Comparison of ENCODE assay signal across 30 cellular contexts in the genomic region with DNA sequence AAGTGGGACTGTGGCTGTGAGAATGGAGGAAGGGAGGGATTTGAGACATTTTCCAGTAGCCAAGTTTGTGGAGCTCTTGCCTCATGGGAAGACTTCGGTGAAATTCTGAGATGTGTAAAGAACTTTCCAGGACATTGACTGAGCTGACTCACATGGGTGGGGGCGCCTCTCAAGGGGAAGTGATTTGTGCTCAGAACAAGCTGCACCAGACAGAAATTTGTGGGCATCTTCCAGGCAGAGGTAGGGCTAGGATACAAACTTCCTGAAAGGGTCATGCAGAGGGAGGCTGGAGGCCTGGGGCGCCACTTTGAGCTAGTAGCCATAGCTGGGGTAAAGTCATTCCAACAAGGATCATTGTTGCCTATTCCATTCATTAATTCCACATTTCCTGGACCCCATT. TPM values are rescaled to one million over a fixed set of nuclear protein-coding genes. Genes with fewer than 3 reads are reported as not detected.
"Had no signal": no experiment of that assay in that cellular context is flagged by ENCODE, and none has a peak within 500 bp of the region (broad histone marks: within the 10 kb centered on the region; RNA-seq: fewer than 3 reads in every experiment).

No MANE protein-coding gene starts in this region.

- DNase-seq: activated CD4-positive, alpha-beta T cell treated with anti-CD3 and anti-CD28 coated beads for 1 hour; activated CD4-positive, alpha-beta T cell treated with anti-CD3 and anti-CD28 coated beads, Interleukin-2, amount 50 U/mL, for 1 hour; activated CD8-positive, alpha-beta T cell treated with anti-CD3 and anti-CD28 coated beads, Interleukin-2, amount 10 ng/mL, durations not matched to agents 7 days and 5 days; activated gamma-delta T cell; aorta; central memory CD4-positive, alpha-beta T cell; effector memory CD8-positive, alpha-beta T cell; foreskin melanocyte; immature natural killer cell; kidney glomerular epithelial cell; mesendoderm; naive B cell; occipital lobe; sigmoid colon; stimulated activated CD4-positive, alpha-beta T cell treated with anti-CD3 and anti-CD28 coated beads, Interleukin-2, amount 100 ng/mL, for 48 hours; stimulated activated CD8-positive, alpha-beta memory T cell treated with anti-CD3 and anti-CD28 coated beads, Interleukin-4, amount 100 ng/mL, for 48 hours; stimulated activated naive B cell treated with anti-CD40 and anti-IgM and Interleukin-4, amounts not matched to agents 10 μg/mL and 1 μg/mL and 100 μg/mL, for 72 hours had no signal

- H3K4me1 ChIP-seq: sigmoid colon had no signal

- H3K27ac ChIP-seq: dorsolateral prefrontal cortex, sigmoid colon, thoracic aorta had no signal

- ATAC-seq: activated CD8-positive, alpha-beta T cell treated with anti-CD3 and anti-CD28 coated beads, Interleukin-2, amount 10 ng/mL, durations not matched to agents 7 days and 5 days; effector memory CD8-positive, alpha-beta T cell; esophagus mucosa; stimulated activated naive B cell treated with anti-CD40 and anti-IgM and Interleukin-4, amounts not matched to agents 10 μg/mL and 1 μg/mL and 100 μg/mL, for 72 hours had no signal

- H3K27ac Mint-ChIP-seq: activated CD8-positive, alpha-beta T cell treated with anti-CD3 and anti-CD28 coated beads, Interleukin-2, amount 10 ng/mL, durations not matched to agents 7 days and 5 days; activated naive CD4-positive, alpha-beta T cell treated with anti-CD3 and anti-CD28 coated beads, Interleukin-2, amount 50 U/mL, for 24 hours; activated T-helper 1 cell treated with anti-CD3 and anti-CD28 coated beads, Interleukin-12 subunit alpha, Interleukin-12 subunit beta, Interleukin-2, Interleukin-4 antibody, amounts not matched to agents 30 ng/mL and 10 ng/mL and 1 ng/mL, durations not matched to agents 14 hours and 24 hours and 36 hours; brain; effector memory CD8-positive, alpha-beta T cell; immature natural killer cell; stimulated activated naive B cell treated with anti-CD40 and anti-IgM and Interleukin-4, amounts not matched to agents 10 μg/mL and 1 μg/mL and 100 μg/mL, for 72 hours had no signal

- H3K9me3 ChIP-seq: sigmoid colon, thoracic aorta, upper lobe of left lung had no signal

- H3K36me3 Mint-ChIP-seq: activated naive CD4-positive, alpha-beta T cell treated with anti-CD3 and anti-CD28 coated beads, Interleukin-2, amount 50 U/mL, for 24 hours; brain; immature natural killer cell; naive B cell; stimulated activated naive B cell treated with anti-CD40 and anti-IgM and Interleukin-4, amounts not matched to agents 10 μg/mL and 1 μg/mL and 100 μg/mL, for 72 hours had no signal

- FAIRE-seq: endothelial cell of umbilical vein had no signal

- H3K36me3 ChIP-seq: sigmoid colon, thoracic aorta, upper lobe of left lung had no signal

- H3K27me3 ChIP-seq: upper lobe of left lung had no signal

- H3K9me3 Mint-ChIP-seq: activated naive CD4-positive, alpha-beta T cell treated with anti-CD3 and anti-CD28 coated beads, Interleukin-2, amount 50 U/mL, for 24 hours; activated T-helper 1 cell treated with anti-CD3 and anti-CD28 coated beads, Interleukin-12 subunit alpha, Interleukin-12 subunit beta, Interleukin-2, Interleukin-4 antibody, amounts not matched to agents 30 ng/mL and 10 ng/mL and 1 ng/mL, durations not matched to agents 14 hours and 24 hours and 36 hours; brain; effector memory CD8-positive, alpha-beta T cell; immature natural killer cell; naive B cell; neural crest cell; stimulated activated naive B cell treated with anti-CD40 and anti-IgM and Interleukin-4, amounts not matched to agents 10 μg/mL and 1 μg/mL and 100 μg/mL, for 72 hours had no signal

- H3K4me3 Mint-ChIP-seq: activated CD8-positive, alpha-beta T cell treated with anti-CD3 and anti-CD28 coated beads, Interleukin-2, amount 10 ng/mL, durations not matched to agents 7 days and 5 days; activated naive CD4-positive, alpha-beta T cell treated with anti-CD3 and anti-CD28 coated beads, Interleukin-2, amount 50 U/mL, for 24 hours; activated T-helper 1 cell treated with anti-CD3 and anti-CD28 coated beads, Interleukin-12 subunit alpha, Interleukin-12 subunit beta, Interleukin-2, Interleukin-4 antibody, amounts not matched to agents 30 ng/mL and 10 ng/mL and 1 ng/mL, durations not matched to agents 14 hours and 24 hours and 36 hours; brain; effector memory CD8-positive, alpha-beta T cell; immature natural killer cell; naive B cell; neural crest cell; stimulated activated naive B cell treated with anti-CD40 and anti-IgM and Interleukin-4, amounts not matched to agents 10 μg/mL and 1 μg/mL and 100 μg/mL, for 72 hours had no signal

- H3K4me2 ChIP-seq: smooth muscle cell had no signal

- H3K4me1 Mint-ChIP-seq: brain, neural crest cell had no signal

- H3K4me3 ChIP-seq: dorsolateral prefrontal cortex, sigmoid colon, smooth muscle cell, thoracic aorta, upper lobe of left lung had no signal

RNA-seq across cellular contexts. Expression of a gene that starts 9.8 kb away (rescaled TPM):
- total RNA-seq: endothelial cell of umbilical vein, neural crest cell, smooth muscle cell had no signal
- polyA plus RNA-seq: endothelial cell of umbilical vein, smooth muscle cell had no signal

RNA-seq across cellular contexts. Expression of a gene that starts 31.0 kb away (rescaled TPM):
- total RNA-seq: activated CD8-positive, alpha-beta T cell treated with anti-CD3 and anti-CD28 coated beads, Interleukin-2, amount 10 ng/mL, durations not matched to agents 7 days and 5 days; endothelial cell of umbilical vein; esophagus mucosa; neural crest cell; smooth muscle cell; T-helper 2 cell treated with Interferon-gamma antibody and Interleukin-4, amounts not matched to agents 100 ng/mL and 5 ng/mL, for 36 hours had no signal
- polyA plus RNA-seq: endothelial cell of umbilical vein, immature natural killer cell, smooth muscle cell had no signal

RNA-seq across cellular contexts. Expression of a gene that starts 36.8 kb away (rescaled TPM):
- total RNA-seq: activated CD8-positive, alpha-beta T cell treated with anti-CD3 and anti-CD28 coated beads, Interleukin-2, amount 10 ng/mL, durations not matched to agents 7 days and 5 days; aorta; endothelial cell of umbilical vein; esophagus mucosa; lower leg skin; occipital lobe; sigmoid colon; smooth muscle cell; T-helper 2 cell treated with Interferon-gamma antibody and Interleukin-4, amounts not matched to agents 100 ng/mL and 5 ng/mL, for 36 hours had no signal
- polyA plus RNA-seq: aorta, endothelial cell of umbilical vein, smooth muscle cell had no signal

RNA-seq across cellular contexts. Expression of a gene that starts 39.4 kb away (rescaled TPM):
- total RNA-seq: activated CD8-positive, alpha-beta T cell treated with anti-CD3 and anti-CD28 coated beads, Interleukin-2, amount 10 ng/mL, durations not matched to agents 7 days and 5 days; activated T-helper 1 cell treated with anti-CD3 and anti-CD28 coated beads, Interleukin-12 subunit alpha, Interleukin-12 subunit beta, Interleukin-2, Interleukin-4 antibody, amounts not matched to agents 30 ng/mL and 10 ng/mL and 1 ng/mL, durations not matched to agents 14 hours and 24 hours and 36 hours; aorta; dorsolateral prefrontal cortex; endothelial cell of umbilical vein; esophagus mucosa; lower leg skin; mucosa of gallbladder; neural crest cell; occipital lobe; sigmoid colon; smooth muscle cell; thoracic aorta had no signal
- polyA plus RNA-seq: aorta, endothelial cell of umbilical vein, sigmoid colon, smooth muscle cell had no signal

RNA-seq across cellular contexts. Expression of a gene that starts 51.1 kb away (rescaled TPM):
- total RNA-seq: activated CD8-positive, alpha-beta T cell treated with anti-CD3 and anti-CD28 coated beads, Interleukin-2, amount 10 ng/mL, durations not matched to agents 7 days and 5 days; activated T-helper 1 cell treated with anti-CD3 and anti-CD28 coated beads, Interleukin-12 subunit alpha, Interleukin-12 subunit beta, Interleukin-2, Interleukin-4 antibody, amounts not matched to agents 30 ng/mL and 10 ng/mL and 1 ng/mL, durations not matched to agents 14 hours and 24 hours and 36 hours; aorta; dorsolateral prefrontal cortex; endothelial cell of umbilical vein; esophagus mucosa; lower leg skin; mucosa of gallbladder; neural crest cell; occipital lobe; sigmoid colon; smooth muscle cell; T-helper 2 cell treated with Interferon-gamma antibody and Interleukin-4, amounts not matched to agents 100 ng/mL and 5 ng/mL, for 36 hours; thoracic aorta; upper lobe of left lung had no signal
- polyA plus RNA-seq: endothelial cell of umbilical vein, immature natural killer cell, sigmoid colon, smooth muscle cell had no signal
